ENCODE assay signal across 14 cellular contexts in the genomic region with DNA sequence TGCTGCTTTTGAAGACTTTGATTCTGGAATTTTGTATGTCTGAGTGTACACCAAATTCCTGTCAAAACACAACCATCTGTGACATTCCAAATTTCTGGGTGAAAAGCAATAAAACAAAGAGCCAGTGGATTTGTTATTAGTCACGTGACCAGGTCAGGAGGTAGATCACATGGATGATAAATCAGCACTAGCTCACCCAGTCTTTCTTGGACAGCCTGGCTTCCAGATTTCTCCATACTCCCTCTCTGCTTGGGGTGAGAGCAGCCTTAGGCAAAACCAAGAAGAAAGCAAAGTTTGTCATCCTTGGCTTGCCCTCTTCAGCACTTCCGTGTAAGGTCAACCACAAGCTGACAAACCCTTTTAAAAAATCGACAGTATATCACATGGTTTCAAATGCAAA.
DNase-seq lines count a peak whose midpoint lies in the region; ATAC-seq and TF ChIP-seq lines count a peak whose summit lies in the region.
"Had no signal": no experiment of that assay in that cellular context is flagged by ENCODE, and none has a peak within 500 bp of the region (broad histone marks: within the 10 kb centered on the region; RNA-seq: fewer than 3 reads in every experiment).

No MANE protein-coding gene starts in this region.

- H2AK5ac ChIP-seq in mesenchymal stem cell (ENCODE audit: low read length, severe bottlenecking): no peak overlapping the region

- ATAC-seq in activated naive CD8-positive, alpha-beta T cell treated with anti-CD3 and anti-CD28 coated beads, Interleukin-2, amount 50 U/mL, for 24 hours: no peak
- ATAC-seq in HG03521 (IDR thresholded peaks at IDR 0.05; ENCODE audit: unreplicated experiment): no peak
- ATAC-seq: activated CD8-positive, alpha-beta T cell treated with anti-CD3 and anti-CD28 coated beads for 36 hours; stimulated activated naive B cell treated with anti-CD40 and anti-IgM and Interleukin-4, amounts not matched to agents 10 μg/mL and 1 μg/mL and 100 μg/mL, for 72 hours had no signal

- DNase-seq in AG10803 (ENCODE audit: low read depth) (peak; percentile 51), HPDE6-E6E7 (ENCODE audit: extremely low spot score) (peak; percentile 6), brain pericyte (ENCODE audit: low read depth, low spot score) (peak; percentile 1), mesenchymal stem cell (peak; percentile 6)
- DNase-seq in CD8-positive, alpha-beta memory T cell: no peak
- DNase-seq in stimulated activated CD4-positive, alpha-beta T cell treated with anti-CD3 and anti-CD28 coated beads, Interleukin-4, amount 100 ng/mL, for 1 hour: no peak
- DNase-seq in activated naive CD8-positive, alpha-beta T cell treated with anti-CD3 and anti-CD28 coated beads, Interleukin-2, amount 50 U/mL, for 24 hours: no peak
- DNase-seq: activated CD8-positive, alpha-beta T cell treated with anti-CD3 and anti-CD28 coated beads for 36 hours; BE2C; NCI-H187; NCI-H524; stimulated activated naive B cell treated with anti-CD40 and anti-IgM and Interleukin-4, amounts not matched to agents 10 μg/mL and 1 μg/mL and 100 μg/mL, for 72 hours had no signal

- H4K8ac ChIP-seq in mesenchymal stem cell (ENCODE audit: low read length): no peak overlapping the region

- no peak overlapping the region for H2AFZ ChIP-seq in mesenchymal stem cell (ENCODE audit: low read depth, low read length)

- no peak overlapping the region for H3K14ac ChIP-seq in mesenchymal stem cell (ENCODE audit: low read length in 2 of 2)

- H3K9ac ChIP-seq in mesenchymal stem cell (ENCODE audit: low read length): peak overlapping the region; percentile 8

- H3K36me3 Mint-ChIP-seq in CD8-positive, alpha-beta memory T cell: no peaks in the 10 kb centered on the region
- H3K36me3 Mint-ChIP-seq in activated naive CD8-positive, alpha-beta T cell treated with anti-CD3 and anti-CD28 coated beads, Interleukin-2, amount 50 U/mL, for 24 hours (ENCODE audit: low read depth): no peaks in the 10 kb centered on the region
- H3K36me3 Mint-ChIP-seq: stimulated activated naive B cell treated with anti-CD40 and anti-IgM and Interleukin-4, amounts not matched to agents 10 μg/mL and 1 μg/mL and 100 μg/mL, for 72 hours had no signal

- 70% methylated on average over 3 of the region's 3 CpGs for WGBS in mesenchymal stem cell

- H2BK5ac ChIP-seq in mesenchymal stem cell (ENCODE audit: low read depth, low read length, poor library complexity, severe bottlenecking): no peak overlapping the region

- H3K27ac ChIP-seq in mesenchymal stem cell (ENCODE audit: low read length, poor library complexity, severe bottlenecking): peak overlapping the region; percentile 45
- H3K27ac ChIP-seq in CD8-positive, alpha-beta memory T cell (ENCODE audit: low read depth, low read length): no peak overlapping the region

- H3K27me3 ChIP-seq in mesenchymal stem cell (ENCODE audit: control insufficient read depth in 1 of 2, insufficient read depth in 1 of 2, low read length in 2 of 2): no peaks in the 10 kb centered on the region
- H3K27me3 ChIP-seq in CD8-positive, alpha-beta memory T cell (ENCODE audit: insufficient read depth, low read length, poor library complexity, severe bottlenecking): no peaks in the 10 kb centered on the region
- H3K27me3 ChIP-seq: BE2C had no signal

- peaks cover 3% of the 10 kb centered on the region for H3K9me3 ChIP-seq in mesenchymal stem cell (ENCODE audit: control insufficient read depth, low read length)
- no peaks in the 10 kb centered on the region for H3K9me3 ChIP-seq in CD8-positive, alpha-beta memory T cell (ENCODE audit: low read length)
- H3K9me3 ChIP-seq: BE2C had no signal

- no peaks in the 10 kb centered on the region for H3K79me1 ChIP-seq in mesenchymal stem cell (replicated peaks; ENCODE audit: low read length, poor library complexity, severe bottlenecking)

- H3K36me3 ChIP-seq in mesenchymal stem cell (ENCODE audit: control insufficient read depth in 1 of 2, insufficient read depth in 2 of 2, low read depth in 1 of 2, low read length in 2 of 2): no peaks in the 10 kb centered on the region
- no peaks in the 10 kb centered on the region for H3K36me3 ChIP-seq in CD8-positive, alpha-beta memory T cell (ENCODE audit: insufficient read depth, low read length)
- H3K36me3 ChIP-seq: BE2C had no signal

- H3K4me2 ChIP-seq in mesenchymal stem cell (ENCODE audit: low read length, poor library complexity, severe bottlenecking): no peak overlapping the region

- peaks cover 1% of the 10 kb centered on the region for H3K4me1 ChIP-seq in mesenchymal stem cell (ENCODE audit: control insufficient read depth, insufficient read depth, low read depth, low read length)
- H3K4me1 ChIP-seq in CD8-positive, alpha-beta memory T cell (ENCODE audit: insufficient read depth, low read length): no peaks in the 10 kb centered on the region
- H3K4me1 ChIP-seq: BE2C had no signal

- POLR2A ChIA-PET in CD8-positive, alpha-beta memory T cell (lab: Charles Lee): no interaction called here

- CTCF ChIA-PET in CD8-positive, alpha-beta memory T cell (lab: Charles Lee): no interaction called here

- H3K9me3 Mint-ChIP-seq in CD8-positive, alpha-beta memory T cell: no peaks in the 10 kb centered on the region
- H3K9me3 Mint-ChIP-seq in activated naive CD8-positive, alpha-beta T cell treated with anti-CD3 and anti-CD28 coated beads, Interleukin-2, amount 50 U/mL, for 24 hours: no peaks in the 10 kb centered on the region
- H3K9me3 Mint-ChIP-seq: activated CD8-positive, alpha-beta T cell treated with anti-CD3 and anti-CD28 coated beads for 36 hours had no signal

- H3K18ac ChIP-seq in mesenchymal stem cell (ENCODE audit: low read depth in 1 of 2, low read length in 2 of 2): no peak overlapping the region

- H4K91ac ChIP-seq in mesenchymal stem cell (ENCODE audit: low read length): no peak overlapping the region

- TF ChIP-seq CTCF in AG10803 (conservative IDR thresholded peaks at IDR 0.05; ENCODE audit: low read length): no peak

- peaks cover 0 to 2% of the 10 kb centered on the region in 2 donors for H3K27me3 Mint-ChIP-seq in CD8-positive, alpha-beta memory T cell
- H3K27me3 Mint-ChIP-seq in activated naive CD8-positive, alpha-beta T cell treated with anti-CD3 and anti-CD28 coated beads, Interleukin-2, amount 50 U/mL, for 24 hours: peaks cover 2% of the 10 kb centered on the region
- H3K27me3 Mint-ChIP-seq: activated CD8-positive, alpha-beta T cell treated with anti-CD3 and anti-CD28 coated beads for 36 hours had no signal

- H3K23ac ChIP-seq in mesenchymal stem cell (ENCODE audit: low read length in 2 of 2): no peak overlapping the region

- no peak overlapping the region for H2BK120ac ChIP-seq in mesenchymal stem cell (ENCODE audit: low read depth, low read length)

- H3K4me1 Mint-ChIP-seq in CD8-positive, alpha-beta memory T cell: no peaks in the 10 kb centered on the region
- no peaks in the 10 kb centered on the region for H3K4me1 Mint-ChIP-seq in activated naive CD8-positive, alpha-beta T cell treated with anti-CD3 and anti-CD28 coated beads, Interleukin-2, amount 50 U/mL, for 24 hours
- H3K4me1 Mint-ChIP-seq: stimulated activated naive B cell treated with anti-CD40 and anti-IgM and Interleukin-4, amounts not matched to agents 10 μg/mL and 1 μg/mL and 100 μg/mL, for 72 hours had no signal

- H2BK15ac ChIP-seq in mesenchymal stem cell (ENCODE audit: low read depth, poor library complexity, severe bottlenecking): no peak overlapping the region

- no peak overlapping the region for H3K4ac ChIP-seq in mesenchymal stem cell (ENCODE audit: low read depth in 1 of 2, low read length in 2 of 2)

- no peak overlapping the region for H3K27ac Mint-ChIP-seq in CD8-positive, alpha-beta memory T cell
- H3K27ac Mint-ChIP-seq in activated naive CD8-positive, alpha-beta T cell treated with anti-CD3 and anti-CD28 coated beads, Interleukin-2, amount 50 U/mL, for 24 hours: no peak overlapping the region
- H3K27ac Mint-ChIP-seq: activated CD8-positive, alpha-beta T cell treated with anti-CD3 and anti-CD28 coated beads for 36 hours; mesothelial cell of epicardium; stimulated activated naive B cell treated with anti-CD40 and anti-IgM and Interleukin-4, amounts not matched to agents 10 μg/mL and 1 μg/mL and 100 μg/mL, for 72 hours had no signal

- H3K4me3 Mint-ChIP-seq in CD8-positive, alpha-beta memory T cell: no peak overlapping the region
- H3K4me3 Mint-ChIP-seq in activated naive CD8-positive, alpha-beta T cell treated with anti-CD3 and anti-CD28 coated beads, Interleukin-2, amount 50 U/mL, for 24 hours: no peak overlapping the region
- H3K4me3 Mint-ChIP-seq: activated CD8-positive, alpha-beta T cell treated with anti-CD3 and anti-CD28 coated beads for 36 hours; mesothelial cell of epicardium; stimulated activated naive B cell treated with anti-CD40 and anti-IgM and Interleukin-4, amounts not matched to agents 10 μg/mL and 1 μg/mL and 100 μg/mL, for 72 hours had no signal

- H3K4me3 ChIP-seq in AG10803 (ENCODE audit: low read length): no peak overlapping the region
- H3K4me3 ChIP-seq in mesenchymal stem cell (ENCODE audit: insufficient read depth in 1 of 2, low read depth in 1 of 2, low read length in 2 of 2): no peak overlapping the region
- H3K4me3 ChIP-seq in CD8-positive, alpha-beta memory T cell (ENCODE audit: low read length): no peak overlapping the region

- H2BK12ac ChIP-seq in mesenchymal stem cell (ENCODE audit: low read length in 2 of 2): no peak overlapping the region

Comparison
In these comparisons a context has a peak if more than half of its experiments do, and no peak if none do; other contexts are left out.
1. DNase-seq: peak in AG10803 (single experiment), HPDE6-E6E7 (single experiment), brain pericyte (single experiment) and mesenchymal stem cell (single experiment); none in CD8-positive, alpha-beta memory T cell (0 of 5), stimulated activated CD4-positive, alpha-beta T cell treated with anti-CD3 and anti-CD28 coated beads, Interleukin-4, amount 100 ng/mL, for 1 hour (single experiment) and activated naive CD8-positive, alpha-beta T cell treated with anti-CD3 and anti-CD28 coated beads, Interleukin-2, amount 50 U/mL, for 24 hours (single experiment).